8 cellular contexts compared by ENCODE assay signal in genomic region chr12:56688846-56689113, GRCh38. TPM values are rescaled to one million over a fixed set of nuclear protein-coding genes. Genes with fewer than 3 reads are reported as not detected.
DNase-seq lines count a peak whose midpoint lies in the region; ATAC-seq, FAIRE-seq and TF ChIP-seq lines count a peak whose summit lies in the region.

No MANE protein-coding gene starts in this region.

- H3K9me3 ChIP-seq in GM12878 (replicated peaks; ENCODE audit: control insufficient read depth, insufficient read depth, low read length): no peaks in the 10 kb centered on the region
- no peaks in the 10 kb centered on the region for H3K9me3 ChIP-seq in lower lobe of right lung
- H3K9me3 ChIP-seq in vagina: no peaks in the 10 kb centered on the region

- peak overlapping the region; percentile 97 for H3K9ac ChIP-seq in GM12878 (ENCODE audit: control insufficient read depth, insufficient read depth, low read length)

- POLR2A ChIA-PET in GM12878 (lab: Charles Lee): interaction anchor here (0.5 to 8.8 kb wide), 15 partner anchors 28 to 342 kb away, joined by 3 to 155 read pairs (median 6); partner anchors contain the start of genes ATP5F1B, BAZ2A, NACA and PRIM1

- WGBS in GM12878 (ENCODE audit: insufficient coverage, insufficient replicate concordance, low lambda C conversion rate, missing lambda C conversion rate): 0% methylated on average over 7 of the region's 7 CpGs

- TF ChIP-seq POLR2A in GM12878 (IDR thresholded peaks at IDR 0.05; ENCODE audit: low read depth, low read length) (no peak), vagina (IDR thresholded peaks at IDR 0.05) (no peak)

- H3K4me1 ChIP-seq in GM12878 (ENCODE audit: control insufficient read depth, insufficient read depth, low read length) (no peaks in the 10 kb centered on the region), lower lobe of right lung (peaks cover 37% of the 10 kb centered on the region), vagina (peaks cover 37% of the 10 kb centered on the region)

- H3K27ac ChIP-seq in GM12878 (ENCODE audit: control insufficient read depth, insufficient read depth): peak overlapping the region; percentile 98
- peak overlapping the region; percentile 99 for H3K27ac ChIP-seq in lower lobe of right lung
- peak overlapping the region; percentile 100 for H3K27ac ChIP-seq in vagina

- no peak for FAIRE-seq in GM12878 (lab: Jason Lieb, UNC)

- no peaks in the 10 kb centered on the region for H4K20me1 ChIP-seq in GM12878 (ENCODE audit: control insufficient read depth, insufficient read depth)

- H2AFZ ChIP-seq in GM12878 (ENCODE audit: control insufficient read depth, low read depth, low read length): peak overlapping the region; percentile 81

- SMC1A ChIA-PET in GM12878 (lab: Charles Lee; ENCODE audit: uncharacterized antibody, unreplicated experiment): interaction anchor here (0.6 to 2.9 kb wide), 11 partner anchors 11 to 70 kb away, joined by 3 to 18 read pairs (median 5); partner anchors contain the start of gene NACA

- TF ChIP-seq CTCF in GM12878 (IDR thresholded peaks at IDR 0.05 in 2 of 3, conservative IDR thresholded peaks at IDR 0.05 in 1 of 3; ENCODE audit: control insufficient read depth in 2 of 3, extremely low read depth in 1 of 3, insufficient read depth in 1 of 3, low read depth in 3 of 3, low read length in 3 of 3) (no peak), lower lobe of right lung (IDR thresholded peaks at IDR 0.05) (no peak), vagina (IDR thresholded peaks at IDR 0.05) (no peak)

- H3K4me3 ChIP-seq in GM12878 (peak overlapping the region; percentile 83), lower lobe of right lung (peak overlapping the region; percentile 99), vagina (peak overlapping the region; percentile 83 to 94)

- DNase-seq in Right ventricle myocardium superior (peak; percentile 54), cardiac septum (ENCODE audit: low spot score) (no peak), GM12878 (ENCODE audit: low read depth, low spot score) (no peak), lower lobe of right lung (peak; percentile 53), vagina (ENCODE audit: extremely low spot score in 2 of 2) (no peak)

- peak overlapping the region; percentile 87 for H3K4me2 ChIP-seq in GM12878 (ENCODE audit: control insufficient read depth, insufficient read depth)

- CTCF ChIA-PET in GM12878 (lab: Yijun Ruan, JAX): interaction anchor here (0.8 to 1.5 kb wide), 6 partner anchors 9 to 485 kb away, joined by 3 to 6 read pairs (median 3); no protein-coding TSS in a partner anchor

- H3K27me3 ChIP-seq in GM12878 (replicated peaks in 1 of 2; ENCODE audit: control insufficient read depth in 2 of 2, insufficient read depth in 2 of 2, low read length in 1 of 2) (no peaks in the 10 kb centered on the region), lower lobe of right lung (ENCODE audit: low read depth) (no peaks in the 10 kb centered on the region), vagina (no peaks in the 10 kb centered on the region)

- in situ Hi-C loops in GM12878 (cut with MboI): no loop called here

- intact Hi-C loops in Right ventricle myocardium superior (cut with DNase I) (loop anchor here (5.0 kb wide), 1 partner anchor 34 kb away; no protein-coding TSS in a partner anchor), cardiac septum (cut with DNase I) (loop anchor here (1.0 to 2.0 kb wide), 2 partner anchors 37 to 52 kb away; partner anchors contain the start of gene NACA), GM12878 (cut with micrococcal nuclease; ENCODE audit: unreplicated experiment) (loop anchor here (1.0 to 5.0 kb wide), 6 partner anchors 37 to 571 kb away; partner anchors contain the start of genes NAB2, NACA, PRIM1 and RPL41), lower lobe of right lung (cut with DNase I) (no loop called here), vagina (cut with DNase I) (loop anchor here (5.0 kb wide), 1 partner anchor 46 kb away; no protein-coding TSS in a partner anchor)

- BruUV-seq in GM12878 (replicated peaks; lab: Mats Ljungman, UMichigan): TSS peak; percentile 98

- ATAC-seq in Right ventricle myocardium superior (ENCODE audit: poor library complexity): no peak
- ATAC-seq in GM12878: no peak
- ATAC-seq in lower lobe of right lung: no peak
- no peak for ATAC-seq in GM18498 (IDR thresholded peaks at IDR 0.05; ENCODE audit: unreplicated experiment)
- ATAC-seq in HG02870 (IDR thresholded peaks at IDR 0.05; ENCODE audit: unreplicated experiment): no peak
- no peak for ATAC-seq in GM19351 (IDR thresholded peaks at IDR 0.05; ENCODE audit: unreplicated experiment)

- no peak for TF ChIP-seq RAD21 in GM12878 (IDR thresholded peaks at IDR 0.05; ENCODE audit: insufficient read depth, low read depth, low read length)

- no peaks in the 10 kb centered on the region for H3K36me3 ChIP-seq in GM12878 (ENCODE audit: control insufficient read depth in 2 of 2, insufficient read depth in 2 of 2, low read length in 1 of 2)
- H3K36me3 ChIP-seq in lower lobe of right lung: no peaks in the 10 kb centered on the region
- H3K36me3 ChIP-seq in vagina: no peaks in the 10 kb centered on the region

- no peak for TF ChIP-seq EP300 in GM12878 (IDR thresholded peaks at IDR 0.05; ENCODE audit: borderline replicate concordance in 1 of 2, control insufficient read depth in 1 of 2, low read depth in 2 of 2, low read length in 2 of 2)

- H3K79me2 ChIP-seq in GM12878 (ENCODE audit: control insufficient read depth, insufficient read depth, low read length): peaks cover 49% of the 10 kb centered on the region

- RAD21 ChIA-PET in GM12878 (lab: Charles Lee; ENCODE audit: unreplicated experiment): interaction anchor here (0.6 to 9.0 kb wide), 8 partner anchors 30 to 423 kb away, joined by 3 to 176 read pairs (median 4); partner anchors contain the start of genes ATP5F1B, BAZ2A and NACA

RNA-seq across cellular contexts. Expression of gene PTGES3, which starts 0.7 kb away (rescaled TPM):
- total RNA-seq in Right ventricle myocardium superior: 132 TPM
- 121 TPM for total RNA-seq in cardiac septum
- 55.1 and 58.8 TPM in 2 replicates for total RNA-seq in GM12878 (2013; cell fraction: nucleolus; rRNA removed)
- total RNA-seq in GM12878 (2014; rRNA removed): 128 and 136 TPM in 2 replicates
- 160 and 164 TPM in 2 replicates for total RNA-seq in GM12878 (2014; rRNA removed; fragmentation: Illumina TruSeq; extraction: Trizol)
- total RNA-seq in GM12878 (2021): 262 and 263 TPM in 2 replicates
- polyA plus RNA-seq in GM12878 (2011; ENCODE audit: low read depth): 117 TPM
- 143 and 208 TPM in 2 replicates for polyA plus RNA-seq in GM12878 (2011; rRNA removed)
- 50.8 and 55.0 TPM in 2 replicates for polyA plus RNA-seq in GM12878 (2011; cell fraction: cytosol; rRNA removed)
- 69.1 and 79.0 TPM in 2 replicates for polyA plus RNA-seq in GM12878 (2011; cell fraction: nucleus; rRNA removed)
- 183 and 246 TPM in 2 replicates for polyA plus RNA-seq in GM12878 (2012)
- 317 and 356 TPM in 2 replicates for polyA plus RNA-seq in GM12878 (2014; fragmentation: Illumina TruSeq; extraction: Trizol)
- polyA plus RNA-seq in GM12878 (2014; fragmentation: Nextera tagmentation; extraction: Ambion mirVana): 100 to 1,000 TPM; 117 to 186 TPM
- polyA plus RNA-seq in GM12878 (2014; rRNA removed): 135 and 154 TPM in 2 replicates
- 100 to 1,000 TPM; 509 to 520 TPM for polyA plus RNA-seq in GM12878 (2016; fragmentation: Nextera tagmentation; extraction: Ambion mirVana)
- polyA minus RNA-seq in GM12878 (2011; rRNA and poly(A)+ RNA removed): 47.4 and 60.2 TPM in 2 replicates
- polyA minus RNA-seq in GM12878 (2011; cell fraction: cytosol; rRNA and poly(A)+ RNA removed): 74.6 and 80.4 TPM in 2 replicates
- polyA minus RNA-seq in GM12878 (2011; cell fraction: nucleus; rRNA and poly(A)+ RNA removed): 26.0 and 48.0 TPM in 2 replicates
- total RNA-seq in lower lobe of right lung: 198 TPM
- total RNA-seq in vagina: 81.0 TPM

RNA-seq across cellular contexts. Expression of gene NACA, which starts 36.3 kb away (rescaled TPM):
- total RNA-seq in Right ventricle myocardium superior (449 TPM), cardiac septum (441 TPM), GM12878 (2014; rRNA removed) (1,902 and 2,076 TPM in 2 replicates), GM12878 (2014; rRNA removed; fragmentation: Illumina TruSeq; extraction: Trizol) (2,552 and 2,616 TPM in 2 replicates), GM12878 (2021) (1,181 and 1,218 TPM in 2 replicates), lower lobe of right lung (673 TPM), vagina (1,274 TPM)
- total RNA-seq in GM12878 (2013; cell fraction: nucleolus; rRNA removed): 193 and 207 TPM in 2 replicates
- polyA plus RNA-seq in GM12878 (2011; ENCODE audit: low read depth): 4,087 TPM
- polyA plus RNA-seq in GM12878 (2011; rRNA removed) (1,734 and 2,407 TPM in 2 replicates), GM12878 (2014; fragmentation: Illumina TruSeq; extraction: Trizol) (2,171 and 2,212 TPM in 2 replicates), GM12878 (2014; fragmentation: Nextera tagmentation; extraction: Ambion mirVana) (1,000 to 10,000 TPM; 2,263 to 2,782 TPM), GM12878 (2014; rRNA removed) (1,670 and 1,966 TPM in 2 replicates), GM12878 (2016; fragmentation: Nextera tagmentation; extraction: Ambion mirVana) (1,000 to 10,000 TPM; 1,525 to 1,529 TPM)
- polyA plus RNA-seq in GM12878 (2011; cell fraction: cytosol; rRNA removed): 666 and 668 TPM in 2 replicates
- 288 and 329 TPM in 2 replicates for polyA plus RNA-seq in GM12878 (2011; cell fraction: nucleus; rRNA removed)
- polyA plus RNA-seq in GM12878 (2012): 2,659 and 2,949 TPM in 2 replicates
- polyA minus RNA-seq in GM12878 (2011; rRNA and poly(A)+ RNA removed): 388 and 450 TPM in 2 replicates
- 193 and 205 TPM in 2 replicates for polyA minus RNA-seq in GM12878 (2011; cell fraction: cytosol; rRNA and poly(A)+ RNA removed)
- polyA minus RNA-seq in GM12878 (2011; cell fraction: nucleus; rRNA and poly(A)+ RNA removed): 64.9 and 110 TPM in 2 replicates

RNA-seq across cellular contexts. Expression of gene ATP5F1B, which starts 43.0 kb away (rescaled TPM):
- total RNA-seq in Right ventricle myocardium superior (3,077 TPM), cardiac septum (2,154 TPM), GM12878 (2014; rRNA removed) (783 and 784 TPM in 2 replicates), GM12878 (2014; rRNA removed; fragmentation: Illumina TruSeq; extraction: Trizol) (665 and 686 TPM in 2 replicates), GM12878 (2021) (885 and 921 TPM in 2 replicates), lower lobe of right lung (319 TPM), vagina (405 TPM)
- total RNA-seq in GM12878 (2013; cell fraction: nucleolus; rRNA removed): 176 and 185 TPM in 2 replicates
- 553 TPM for polyA plus RNA-seq in GM12878 (2011; ENCODE audit: low read depth)
- polyA plus RNA-seq in GM12878 (2011; rRNA removed) (1,766 and 1,795 TPM in 2 replicates), GM12878 (2014; fragmentation: Illumina TruSeq; extraction: Trizol) (1,076 and 1,335 TPM in 2 replicates), GM12878 (2014; fragmentation: Nextera tagmentation; extraction: Ambion mirVana) (1,000 to 10,000 TPM in 1 of 2 experiments, 100 to 1,000 TPM in 1; 671 to 1,479 TPM), GM12878 (2014; rRNA removed) (985 and 1,003 TPM in 2 replicates), GM12878 (2016; fragmentation: Nextera tagmentation; extraction: Ambion mirVana) (1,000 to 10,000 TPM; 1,765 to 1,908 TPM)
- polyA plus RNA-seq in GM12878 (2011; cell fraction: cytosol; rRNA removed): 1,406 and 1,613 TPM in 2 replicates
- polyA plus RNA-seq in GM12878 (2011; cell fraction: nucleus; rRNA removed): 1,140 and 1,200 TPM in 2 replicates
- polyA plus RNA-seq in GM12878 (2012): 560 and 690 TPM in 2 replicates
- 1,399 and 1,431 TPM in 2 replicates for polyA minus RNA-seq in GM12878 (2011; rRNA and poly(A)+ RNA removed)
- polyA minus RNA-seq in GM12878 (2011; cell fraction: cytosol; rRNA and poly(A)+ RNA removed): 364 and 420 TPM in 2 replicates
- polyA minus RNA-seq in GM12878 (2011; cell fraction: nucleus; rRNA and poly(A)+ RNA removed): 154 and 175 TPM in 2 replicates

RNA-seq across cellular contexts. Expression of gene BAZ2A, which starts 58.7 kb away (rescaled TPM):
- 28.5 TPM for total RNA-seq in Right ventricle myocardium superior
- 49.0 TPM for total RNA-seq in cardiac septum
- total RNA-seq in GM12878 (2013; cell fraction: nucleolus; rRNA removed): 246 and 249 TPM in 2 replicates
- 27.4 and 29.5 TPM in 2 replicates for total RNA-seq in GM12878 (2014; rRNA removed)
- 15.0 and 15.8 TPM in 2 replicates for total RNA-seq in GM12878 (2014; rRNA removed; fragmentation: Illumina TruSeq; extraction: Trizol)
- total RNA-seq in GM12878 (2021): 70.1 and 74.9 TPM in 2 replicates
- 30.7 TPM for polyA plus RNA-seq in GM12878 (2011; ENCODE audit: low read depth)
- 44.5 and 90.2 TPM in 2 replicates for polyA plus RNA-seq in GM12878 (2011; rRNA removed)
- polyA plus RNA-seq in GM12878 (2011; cell fraction: cytosol; rRNA removed): 74.3 and 88.6 TPM in 2 replicates
- 233 and 251 TPM in 2 replicates for polyA plus RNA-seq in GM12878 (2011; cell fraction: nucleus; rRNA removed)
- 38.4 and 51.5 TPM in 2 replicates for polyA plus RNA-seq in GM12878 (2012)
- polyA plus RNA-seq in GM12878 (2014; fragmentation: Illumina TruSeq; extraction: Trizol): 69.6 and 93.4 TPM in 2 replicates
- 10 to 100 TPM in 1 of 2 experiments, 1 to 10 TPM in 1; 4.8 to 14.6 TPM for polyA plus RNA-seq in GM12878 (2014; fragmentation: Nextera tagmentation; extraction: Ambion mirVana)
- 49.4 and 55.9 TPM in 2 replicates for polyA plus RNA-seq in GM12878 (2014; rRNA removed)
- polyA plus RNA-seq in GM12878 (2016; fragmentation: Nextera tagmentation; extraction: Ambion mirVana): 10 to 100 TPM; 23.0 to 30.4 TPM
- polyA minus RNA-seq in GM12878 (2011; rRNA and poly(A)+ RNA removed): 124 and 142 TPM in 2 replicates
- 34.3 and 34.4 TPM in 2 replicates for polyA minus RNA-seq in GM12878 (2011; cell fraction: cytosol; rRNA and poly(A)+ RNA removed)
- polyA minus RNA-seq in GM12878 (2011; cell fraction: nucleus; rRNA and poly(A)+ RNA removed): 82.6 and 129 TPM in 2 replicates
- total RNA-seq in lower lobe of right lung: 112 TPM
- total RNA-seq in vagina: 92.8 TPM

Comparison
In these comparisons a context has a peak if more than half of its experiments do, and no peak if none do; other contexts are left out.
1. DNase-seq: peak in Right ventricle myocardium superior (single experiment) and lower lobe of right lung (single experiment); none in cardiac septum (single experiment), GM12878 (single experiment) and vagina (0 of 2).
2. Peak in every context shown above with its lines, with median percentiles within 50 percentile points of each other: H3K27ac ChIP-seq and H3K4me3 ChIP-seq.